In the genomic region with DNA sequence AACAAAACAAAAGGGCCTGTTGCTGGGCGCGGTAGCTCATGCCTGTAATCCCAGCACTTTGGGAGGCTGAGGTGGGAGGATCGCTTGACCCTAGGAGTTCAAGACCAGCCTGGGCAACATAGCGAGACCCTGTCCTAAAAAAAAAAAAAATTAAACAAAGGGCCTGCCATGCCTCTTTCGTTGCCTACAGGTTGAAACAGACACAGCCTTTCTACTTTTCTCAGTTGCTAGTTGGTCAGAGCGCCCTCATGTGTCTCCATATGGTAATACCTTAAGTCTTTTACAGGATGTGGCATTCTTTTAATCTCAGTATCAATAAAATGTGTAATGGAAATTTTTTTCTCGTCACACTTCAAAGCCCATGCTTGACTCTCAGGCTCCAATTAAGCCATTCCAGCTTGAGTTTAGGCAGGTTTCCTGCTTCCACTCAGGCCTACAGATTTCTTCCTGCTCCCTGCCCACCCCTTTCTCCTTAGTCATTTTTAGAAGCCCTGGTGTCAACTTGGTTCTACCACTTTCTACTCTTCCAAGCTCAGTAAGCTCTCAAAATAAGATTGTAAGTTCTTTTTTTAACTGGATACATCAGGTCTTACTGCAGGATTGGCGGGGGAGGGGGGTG, we compare ENCODE assay signal across 9 cellular contexts. TPM values are rescaled to one million over a fixed set of nuclear protein-coding genes. Genes with fewer than 3 reads are reported as not detected.
A peak's percentile ranks its signal among the peaks of the same experiment; 100 is the strongest.
DNase-seq lines count a peak whose midpoint lies in the region; ATAC-seq and TF ChIP-seq lines count a peak whose summit lies in the region.
"Had no signal": no experiment of that assay in that cellular context is flagged by ENCODE, and none has a peak within 500 bp of the region (broad histone marks: within the 10 kb centered on the region; RNA-seq: fewer than 3 reads in every experiment).

No MANE protein-coding gene starts in this region.

- no peaks in the 10 kb centered on the region for H3K36me3 ChIP-seq in A673 (ENCODE audit: insufficient read depth, low read length, poor library complexity, severe bottlenecking)
- H3K36me3 ChIP-seq: left lung had no signal

- TF ChIP-seq POLR2A in lower leg skin (IDR thresholded peaks at IDR 0.05), result no peak

- no peak overlapping the region for H3K27ac ChIP-seq in A673 (ENCODE audit: low read depth, low read length, poor library complexity, severe bottlenecking)
- H3K27ac ChIP-seq: left lung had no signal

- ATAC-seq in HG02798 (IDR thresholded peaks at IDR 0.05; ENCODE audit: poor library complexity, unreplicated experiment), result no peak
- ATAC-seq: left lung had no signal

- H3K27me3 ChIP-seq in A673 (replicated peaks; ENCODE audit: insufficient read depth, low read depth, low read length, poor library complexity), result no peaks in the 10 kb centered on the region
- H3K27me3 ChIP-seq: left lung had no signal

- no TSS peak for BruUV-seq in A673 (replicated peaks; lab: Mats Ljungman, UMichigan)

- H3K4me1 ChIP-seq in A673 (ENCODE audit: insufficient read depth, low read length, poor library complexity, severe bottlenecking), result no peaks in the 10 kb centered on the region

- DNase-seq in A673 (ENCODE audit: low spot score), result peak; percentile 78
- peak; percentile 33 for DNase-seq in NCI-H460 (ENCODE audit: extremely low read depth, low read depth)
- DNase-seq in activated CD4-positive, alpha-beta T cell treated with anti-CD3 and anti-CD28 coated beads, Interleukin-2, amount 50 U/mL, for 4 hours, result peak; percentile 23 to 36
- DNase-seq in fibroblast of gingiva (ENCODE audit: low read depth), result peak; percentile 6
- peak; percentile 28 to 38 for DNase-seq in stimulated activated CD4-positive, alpha-beta T cell treated with anti-CD3 and anti-CD28 coated beads, Interleukin-2, amount 100 ng/mL, for 48 hours
- no peak for DNase-seq in lower leg skin (ENCODE audit: low spot score in 2 of 2)

- CTCF ChIA-PET in A673 (lab: Charles Lee), result interaction anchor here (0.7 to 0.8 kb wide), 2 partner anchors 134 to 144 kb away, joined by 3 to 4 read pairs; no protein-coding TSS in a partner anchor

- no peaks in the 10 kb centered on the region for H3K9me3 ChIP-seq in A673 (ENCODE audit: low read depth, low read length, poor library complexity, severe bottlenecking)
- H3K9me3 ChIP-seq: left lung had no signal

- 57 to 60% methylated on average over 8 of the region's 8 CpGs for WGBS in lower leg skin, 2 donors

- no peak overlapping the region for H3K4me3 ChIP-seq in A673 (ENCODE audit: low read depth, low read length, poor library complexity, severe bottlenecking)
- no peak overlapping the region for H3K4me3 ChIP-seq in lower leg skin (ENCODE audit: low read depth, poor library complexity, severe bottlenecking)
- H3K4me3 ChIP-seq: left lung had no signal

- POLR2A ChIA-PET in A673 (lab: Charles Lee; ENCODE audit: low non-redundant PET), result no interaction called here

- TF ChIP-seq CTCF in A673 (conservative IDR thresholded peaks at IDR 0.05; ENCODE audit: low read depth, low read length) (peak; percentile 63), GM12873 (IDR thresholded peaks at IDR 0.05; ENCODE audit: insufficient read depth, low read depth, low read length, missing control alignments) (peak; percentile 64), lower leg skin (IDR thresholded peaks at IDR 0.05) (no peak)

- intact Hi-C loops in A673 (cut with micrococcal nuclease; ENCODE audit: unreplicated experiment) (loop anchor here (1.0 kb wide), 1 partner anchor 237 kb away; no protein-coding TSS in a partner anchor), lower leg skin (cut with DNase I; ENCODE audit: low total_unique reads) (no loop called here)

RNA-seq across cellular contexts. Expression of a gene that starts 4.6 kb away (rescaled TPM):
- 0.20 TPM in 1 of 2 replicates, not detected in the other for total RNA-seq in A673 (2021)
- total RNA-seq in NCI-H460 (2014; rRNA removed; shearing (Covaris generic)), result not detected in 2 replicates
- 0.79 TPM in 1 of 2 replicates, not detected in the other for polyA plus RNA-seq in NCI-H460 (2014; cell fraction: nucleus; rRNA removed)
- total RNA-seq in lower leg skin, result 1 to 10 TPM in 1 of 4 donors, under 1 TPM in 3; 0.20 to 1.3 (median 0.56) TPM

RNA-seq across cellular contexts. Expression of a gene that starts 37.7 kb away (rescaled TPM):
- total RNA-seq in A673 (2021), result 1,626 and 1,742 TPM in 2 replicates
- total RNA-seq in NCI-H460 (2014; rRNA removed; shearing (Covaris generic)), result 6,322 and 6,424 TPM in 2 replicates
- 2,642 and 4,415 TPM in 2 replicates for polyA plus RNA-seq in NCI-H460 (2014; cell fraction: nucleus; rRNA removed)
- total RNA-seq in lower leg skin, result 1,000 to 10,000 TPM; 2,066 to 6,085 (median 2,614) TPM

Comparison
In these comparisons a context has a peak if more than half of its experiments do, and no peak if none do; other contexts are left out.
1. DNase-seq: peak in A673 (single experiment), NCI-H460 (single experiment), activated CD4-positive, alpha-beta T cell treated with anti-CD3 and anti-CD28 coated beads, Interleukin-2, amount 50 U/mL, for 4 hours (2 of 2), fibroblast of gingiva (single experiment) and stimulated activated CD4-positive, alpha-beta T cell treated with anti-CD3 and anti-CD28 coated beads, Interleukin-2, amount 100 ng/mL, for 48 hours (2 of 2); none in lower leg skin (0 of 2).
2. CTCF ChIP-seq: peak in A673 (single experiment) and GM12873 (single experiment); none in lower leg skin (0 of 3).